In the genomic region with DNA sequence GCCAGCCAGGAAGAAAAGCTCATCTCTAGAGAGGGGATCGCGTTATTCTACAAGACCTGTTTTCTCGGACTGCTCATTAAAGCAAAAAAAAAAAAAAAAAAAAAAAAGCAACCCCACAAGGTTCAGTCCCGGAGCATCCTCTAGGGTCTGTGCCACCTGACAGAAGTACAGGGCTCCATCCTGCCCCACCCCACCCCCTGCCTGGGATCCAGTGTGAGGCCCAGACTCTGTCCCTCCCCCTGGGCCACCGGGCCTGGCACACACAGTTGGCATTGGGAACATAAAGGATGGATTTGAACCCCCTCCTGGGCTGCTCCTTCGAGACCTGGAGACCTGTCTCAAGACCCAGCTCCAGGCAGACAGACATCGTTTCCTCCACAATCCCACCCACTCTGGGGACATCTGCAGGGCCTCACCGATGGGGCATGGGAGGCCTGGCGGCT, we compare ENCODE assay signal across 8 cellular contexts. TPM values are rescaled to one million over a fixed set of nuclear protein-coding genes. Genes with fewer than 3 reads are reported as not detected.
DNase-seq lines count a peak whose midpoint lies in the region; ATAC-seq, FAIRE-seq and TF ChIP-seq lines count a peak whose summit lies in the region.

No MANE protein-coding gene starts in this region.

- no peak overlapping the region for H2BK120ac ChIP-seq in H1 (replicated peaks; ENCODE audit: low read depth, low read length)

- H2BK20ac ChIP-seq in H1 (ENCODE audit: low read length), result no peak overlapping the region

- FAIRE-seq in H1 (lab: Jason Lieb, UNC), result no peak

- no peak overlapping the region for H4K8ac ChIP-seq in H1 (ENCODE audit: extremely low read depth, insufficient read depth, low read length)

- H3K4me3 ChIP-seq in Peyer's patch, result peak overlapping the region; percentile 73 to 92 (median 84)
- H3K4me3 ChIP-seq in H1 (ENCODE audit: extremely low read depth in 1 of 4, insufficient read depth in 2 of 4, low read depth in 3 of 4, low read length in 4 of 4), result peak overlapping the region; percentile 62 to 78 (median 74)
- peak overlapping the region; percentile 94 for H3K4me3 ChIP-seq in neural progenitor cell

- H3K9me3 Mint-ChIP-seq in neural progenitor cell, result no peaks in the 10 kb centered on the region

- no peak overlapping the region for H4K5ac ChIP-seq in H1 (ENCODE audit: insufficient read length, low read depth, low read length)

- H2AFZ ChIP-seq in H1 (ENCODE audit: low read length) (no peak overlapping the region), neural progenitor cell (replicated peaks) (peak overlapping the region; percentile 93)

- H3K27me3 Mint-ChIP-seq in neural progenitor cell (ENCODE audit: insufficient read depth, low read depth), result peaks cover 9% of the 10 kb centered on the region

- peaks cover 24% of the 10 kb centered on the region for H3K4me1 Mint-ChIP-seq in neural progenitor cell

- 75% methylated on average over 5 of the region's 9 CpGs; no CpG with 5 or more reads in 1 of the 2 experiments for WGBS in H1 (ENCODE audit: extremely low coverage in 1 of 2, insufficient coverage in 1 of 2, insufficient read length in 1 of 2, insufficient replicate concordance in 2 of 2, low coverage in 1 of 2, low lambda C conversion rate in 2 of 2, missing lambda C conversion rate in 1 of 2), 2 experiments

- H4K20me1 ChIP-seq in H1 (replicated peaks in 1 of 2; ENCODE audit: control insufficient read depth in 1 of 2, insufficient read depth in 2 of 2, low read length in 2 of 2) (peaks cover 0 to 3% of the 10 kb centered on the region in 2 experiments), neural progenitor cell (ENCODE audit: low read depth) (no peaks in the 10 kb centered on the region)

- no peak overlapping the region for H3K4ac ChIP-seq in H1 (replicated peaks; ENCODE audit: insufficient read length, low read depth, low read length)

- H3K4me1 ChIP-seq in Peyer's patch (peaks cover 0 to 26% (median 24%) of the 10 kb centered on the region in 4 donors), H1 (replicated peaks in 1 of 4; ENCODE audit: control insufficient read depth in 3 of 4, insufficient read depth in 4 of 4, low read length in 3 of 4) (peaks cover 0 to 8% (median 5%) of the 10 kb centered on the region in 4 experiments; a peak in 5 of 7 replicates), neural progenitor cell (peaks cover 5% of the 10 kb centered on the region)

- no peak for TF ChIP-seq EP300 in H1 (IDR thresholded peaks at IDR 0.05; ENCODE audit: borderline replicate concordance in 1 of 2, low read depth in 2 of 2, low read length in 2 of 2)

- no peaks in the 10 kb centered on the region for H3K79me1 ChIP-seq in H1 (ENCODE audit: low read depth, low read length)

- H2BK15ac ChIP-seq in H1 (ENCODE audit: low read length), result no peak overlapping the region

- peak overlapping the region; percentile 32; the same call in 1 of the 2 replicates for H3K18ac ChIP-seq in H1 (ENCODE audit: extremely low read depth, low read length)

- H3F3A ChIP-seq in neural progenitor cell (ENCODE audit: low read depth), result peaks cover 19% of the 10 kb centered on the region

- H3K23ac ChIP-seq in H1 (ENCODE audit: insufficient read length), result no peak overlapping the region

- 0 out of 2 replicates have a peak overlapping the region, but pooled peaks have one; percentile 35 for H2BK5ac ChIP-seq in H1 (ENCODE audit: low read depth, low read length)

- no peak for TF ChIP-seq RAD21 in H1 (IDR thresholded peaks at IDR 0.05 in 1 of 2, conservative IDR thresholded peaks at IDR 0.05 in 1 of 2; ENCODE audit: low read depth in 2 of 2, low read length in 2 of 2)

- peak overlapping the region; percentile 77 to 85 for H3K4me2 ChIP-seq in H1 (ENCODE audit: insufficient read depth in 1 of 2, low read depth in 2 of 2, low read length in 2 of 2)
- peak overlapping the region; percentile 99 for H3K4me2 ChIP-seq in neural progenitor cell

- no peak overlapping the region for H4K91ac ChIP-seq in H1 (replicated peaks; ENCODE audit: insufficient read length, low read length)

- TF ChIP-seq CTCF in Peyer's patch (IDR thresholded peaks at IDR 0.05) (no peak), H1 (IDR thresholded peaks at IDR 0.05; ENCODE audit: control extremely low read depth in 1 of 3, insufficient read depth in 1 of 3, low read depth in 1 of 3, low read length in 3 of 3) (no peak), neural progenitor cell (IDR thresholded peaks at IDR 0.05) (no peak)

- peaks cover 7% of the 10 kb centered on the region for H3K36me3 Mint-ChIP-seq in neural progenitor cell

- 0 out of 2 replicates have a peak overlapping the region, but pooled peaks have one; percentile 70 for H2AK5ac ChIP-seq in H1 (ENCODE audit: low read depth, low read length)

- no peak overlapping the region for H2BK12ac ChIP-seq in H1 (ENCODE audit: low read depth, low read length)

- peak in 1 of 3 donors; percentile 67 for DNase-seq in Peyer's patch
- no peak for DNase-seq in H1 (ENCODE audit: low read depth in 1 of 2, low spot score in 2 of 2)
- DNase-seq in neural progenitor cell (ENCODE audit: low spot score), result no peak
- no peak for DNase-seq in SHP77 treated with DMSO at 0.1 percent for 48 hours (lab: John Stamatoyannopoulos, UW)
- DNase-seq in dedifferentiated amniotic fluid mesenchymal stem cell (ENCODE audit: extremely low spot score), result no peak
- no peak for DNase-seq in cortex of kidney (lab: John Stamatoyannopoulos, UW)

- H3K27me3 ChIP-seq in Peyer's patch, result no peaks in the 10 kb centered on the region
- H3K27me3 ChIP-seq in H1 (replicated peaks in 1 of 4; ENCODE audit: control insufficient read depth in 3 of 4, extremely low read depth in 1 of 4, insufficient read depth in 3 of 4, low read length in 3 of 4), result no peaks in the 10 kb centered on the region
- H3K27me3 ChIP-seq in neural progenitor cell, result no peaks in the 10 kb centered on the region

- no peak overlapping the region for H3K56ac ChIP-seq in H1 (replicated peaks; ENCODE audit: insufficient read length, low read depth, low read length)

- H3K36me3 ChIP-seq in Peyer's patch (no peaks in the 10 kb centered on the region), H1 (ENCODE audit: control insufficient read depth in 2 of 4, insufficient read depth in 4 of 4, low read length in 3 of 4) (peaks cover 0 to 2% (median 0%) of the 10 kb centered on the region in 4 experiments; a peak in 2 of 8 replicates), neural progenitor cell (no peaks in the 10 kb centered on the region)

- peak overlapping the region; percentile 70 to 98 (median 94) for H3K27ac ChIP-seq in Peyer's patch
- no peak overlapping the region for H3K27ac ChIP-seq in H1 (ENCODE audit: low read depth, low read length)
- H3K27ac ChIP-seq in neural progenitor cell, result no peak overlapping the region

- H3K27ac Mint-ChIP-seq in neural progenitor cell, result no peak overlapping the region

- no peak for TF ChIP-seq POLR2A in Peyer's patch (IDR thresholded peaks at IDR 0.05)
- TF ChIP-seq POLR2A in H1 (IDR thresholded peaks at IDR 0.05; ENCODE audit: control extremely low read depth in 1 of 2, low read depth in 2 of 2, low read length in 2 of 2), result no peak

- H3K4me3 Mint-ChIP-seq in neural progenitor cell, result peak overlapping the region; percentile 90

- no peak overlapping the region for H3K9ac ChIP-seq in H1 (replicated peaks in 1 of 4; ENCODE audit: extremely low read depth in 1 of 4, low read depth in 3 of 4, low read length in 3 of 4)
- H3K9ac ChIP-seq in neural progenitor cell, result no peak overlapping the region

- peaks cover 3% of the 10 kb centered on the region; the same call in 1 of the 2 replicates for H3K23me2 ChIP-seq in H1 (ENCODE audit: low read depth, low read length)

- no peaks in the 10 kb centered on the region for H3K9me3 ChIP-seq in Peyer's patch
- H3K9me3 ChIP-seq in H1 (ENCODE audit: insufficient read depth in 2 of 2, low read depth in 1 of 2, low read length in 1 of 2), result no peaks in the 10 kb centered on the region
- no peaks in the 10 kb centered on the region for H3K9me3 ChIP-seq in neural progenitor cell (ENCODE audit: low read depth)

- POLR2A ChIA-PET in H1 (lab: Charles Lee; ENCODE audit: partially characterized antibody), result interaction anchor here (2.3 to 3.6 kb wide), 2 partner anchors 8 to 10 kb away, joined by 8 to 16 read pairs; no protein-coding TSS in a partner anchor

- CTCF ChIA-PET in H1 (lab: Charles Lee; ENCODE audit: partially characterized antibody), result interaction anchor here (0.8 to 0.9 kb wide), 2 partner anchors 20 to 154 kb away, joined by 3 read pairs; no protein-coding TSS in a partner anchor

- no peak overlapping the region for H3K14ac ChIP-seq in H1 (ENCODE audit: insufficient read length)

- H3K79me2 ChIP-seq in H1 (ENCODE audit: control insufficient read depth in 1 of 2, insufficient read depth in 2 of 2, low read length in 2 of 2) (no peaks in the 10 kb centered on the region), neural progenitor cell (ENCODE audit: low read depth) (peaks cover 8% of the 10 kb centered on the region)

- ATAC-seq in GM21723 (IDR thresholded peaks at IDR 0.05; ENCODE audit: unreplicated experiment) (peak; percentile 13), GM19351 (IDR thresholded peaks at IDR 0.05; ENCODE audit: unreplicated experiment) (no peak)

RNA-seq across cellular contexts. Expression of gene ORAI2, which starts 0.7 kb away (rescaled TPM):
- total RNA-seq in Peyer's patch (10 to 100 TPM in 1 of 4 donors, 1 to 10 TPM in 3; 2.1 to 39.6 (median 4.2) TPM), neural progenitor cell (ENCODE audit: low replicate concordance) (15.7 and 21.9 TPM in 2 replicates)
- 20.7 and 22.9 TPM in 2 replicates for total RNA-seq in H1 (2021; fragmentation: NEBNext Ultra II Directional; extraction: Animal tissue kit (Norgen Biotek cat#: 25700))
- 35.2 and 49.8 TPM in 2 replicates for polyA plus RNA-seq in H1 (2011; rRNA removed)
- polyA plus RNA-seq in H1 (2011; cell fraction: cytosol; rRNA removed), result 30.9 TPM
- polyA plus RNA-seq in H1 (2011; cell fraction: nucleus; rRNA removed), result 22.4 TPM
- polyA plus RNA-seq in H1 (2012, experiment 1 of 2), result 14.2 to 25.3 TPM (median 22.8 TPM) in 4 replicates
- 15.5 TPM for polyA plus RNA-seq in H1 (2012, experiment 2 of 2)
- 17.4 TPM for polyA plus RNA-seq in H1 (2013, experiment 1 of 2)
- 16.4 TPM for polyA plus RNA-seq in H1 (2013, experiment 2 of 2)
- 18.7 and 27.7 TPM in 2 replicates for polyA minus RNA-seq in H1 (2011; rRNA and poly(A)+ RNA removed)
- polyA minus RNA-seq in H1 (2011; cell fraction: cytosol; rRNA and poly(A)+ RNA removed), result 24.6 TPM
- 17.7 TPM for polyA minus RNA-seq in H1 (2011; cell fraction: nucleus; rRNA and poly(A)+ RNA removed)

RNA-seq across cellular contexts. Expression of gene ALKBH4, which starts 30.6 kb away (rescaled TPM):
- total RNA-seq in Peyer's patch (10 to 100 TPM; 10.7 to 40.5 (median 18.7) TPM), neural progenitor cell (ENCODE audit: low replicate concordance) (6.5 and 50.7 TPM in 2 replicates)
- total RNA-seq in H1 (2021; fragmentation: NEBNext Ultra II Directional; extraction: Animal tissue kit (Norgen Biotek cat#: 25700)), result 16.6 and 17.7 TPM in 2 replicates
- 10.2 and 14.2 TPM in 2 replicates for polyA plus RNA-seq in H1 (2011; rRNA removed)
- polyA plus RNA-seq in H1 (2011; cell fraction: cytosol; rRNA removed), result 14.9 TPM
- polyA plus RNA-seq in H1 (2011; cell fraction: nucleus; rRNA removed), result 7.7 TPM
- 10.7 to 14.9 TPM (median 12.4 TPM) in 4 replicates for polyA plus RNA-seq in H1 (2012, experiment 1 of 2)
- 13.3 TPM for polyA plus RNA-seq in H1 (2012, experiment 2 of 2)
- 12.5 TPM for polyA plus RNA-seq in H1 (2013, experiment 1 of 2)
- 12.3 TPM for polyA plus RNA-seq in H1 (2013, experiment 2 of 2)
- polyA minus RNA-seq in H1 (2011; rRNA and poly(A)+ RNA removed), result 1.9 and 3.4 TPM in 2 replicates
- polyA minus RNA-seq in H1 (2011; cell fraction: cytosol; rRNA and poly(A)+ RNA removed), result 6.5 TPM
- 7.7 TPM for polyA minus RNA-seq in H1 (2011; cell fraction: nucleus; rRNA and poly(A)+ RNA removed)

RNA-seq across cellular contexts. Expression of gene LRWD1, which starts 30.7 kb away (rescaled TPM):
- total RNA-seq in Peyer's patch, result 10 to 100 TPM; 22.6 to 79.2 (median 23.8) TPM
- total RNA-seq in H1 (2021; fragmentation: NEBNext Ultra II Directional; extraction: Animal tissue kit (Norgen Biotek cat#: 25700)), result 26.8 and 28.5 TPM in 2 replicates
- 23.4 and 33.7 TPM in 2 replicates for polyA plus RNA-seq in H1 (2011; rRNA removed)
- polyA plus RNA-seq in H1 (2011; cell fraction: cytosol; rRNA removed), result 32.4 TPM
- 53.1 TPM for polyA plus RNA-seq in H1 (2011; cell fraction: nucleus; rRNA removed)
- 12.8 to 28.5 TPM (median 23.6 TPM) in 4 replicates for polyA plus RNA-seq in H1 (2012, experiment 1 of 2)
- polyA plus RNA-seq in H1 (2012, experiment 2 of 2), result 24.2 TPM
- 11.8 TPM for polyA plus RNA-seq in H1 (2013, experiment 1 of 2)
- polyA plus RNA-seq in H1 (2013, experiment 2 of 2), result 10.4 TPM
- polyA minus RNA-seq in H1 (2011; rRNA and poly(A)+ RNA removed), result 13.8 and 20.8 TPM in 2 replicates
- 17.4 TPM for polyA minus RNA-seq in H1 (2011; cell fraction: cytosol; rRNA and poly(A)+ RNA removed)
- polyA minus RNA-seq in H1 (2011; cell fraction: nucleus; rRNA and poly(A)+ RNA removed), result 20.7 TPM
- total RNA-seq in neural progenitor cell (ENCODE audit: low replicate concordance), result 16.9 and 31.8 TPM in 2 replicates

RNA-seq across cellular contexts. Expression of gene PRKRIP1, which starts 37.9 kb away (rescaled TPM):
- total RNA-seq in Peyer's patch (10 to 100 TPM; 20.7 to 63.5 (median 38.2) TPM), neural progenitor cell (ENCODE audit: low replicate concordance) (29.1 and 44.5 TPM in 2 replicates)
- 22.0 and 25.0 TPM in 2 replicates for total RNA-seq in H1 (2021; fragmentation: NEBNext Ultra II Directional; extraction: Animal tissue kit (Norgen Biotek cat#: 25700))
- 11.1 and 16.8 TPM in 2 replicates for polyA plus RNA-seq in H1 (2011; rRNA removed)
- polyA plus RNA-seq in H1 (2011; cell fraction: cytosol; rRNA removed), result 26.1 TPM
- polyA plus RNA-seq in H1 (2011; cell fraction: nucleus; rRNA removed), result 32.9 TPM
- polyA plus RNA-seq in H1 (2012, experiment 1 of 2), result 22.7 to 26.5 TPM (median 25.2 TPM) in 4 replicates
- polyA plus RNA-seq in H1 (2012, experiment 2 of 2), result 11.2 TPM
- polyA plus RNA-seq in H1 (2013, experiment 1 of 2), result 20.9 TPM
- 19.3 TPM for polyA plus RNA-seq in H1 (2013, experiment 2 of 2)
- 4.1 and 5.3 TPM in 2 replicates for polyA minus RNA-seq in H1 (2011; rRNA and poly(A)+ RNA removed)
- polyA minus RNA-seq in H1 (2011; cell fraction: cytosol; rRNA and poly(A)+ RNA removed), result 14.2 TPM
- 13.0 TPM for polyA minus RNA-seq in H1 (2011; cell fraction: nucleus; rRNA and poly(A)+ RNA removed)

RNA-seq across cellular contexts. Expression of gene POLR2J, which starts 44.7 kb away (rescaled TPM):
- total RNA-seq in Peyer's patch (10 to 100 TPM; 13.2 to 27.9 (median 22.5) TPM), neural progenitor cell (ENCODE audit: low replicate concordance) (11.4 and 26.2 TPM in 2 replicates)
- total RNA-seq in H1 (2021; fragmentation: NEBNext Ultra II Directional; extraction: Animal tissue kit (Norgen Biotek cat#: 25700)), result 54.1 TPM in 2 replicates
- 109 and 113 TPM in 2 replicates for polyA plus RNA-seq in H1 (2011; rRNA removed)
- 122 TPM for polyA plus RNA-seq in H1 (2011; cell fraction: cytosol; rRNA removed)
- polyA plus RNA-seq in H1 (2011; cell fraction: nucleus; rRNA removed), result 86.3 TPM
- polyA plus RNA-seq in H1 (2012, experiment 1 of 2), result 67.0 to 98.0 TPM (median 84.3 TPM) in 4 replicates
- polyA plus RNA-seq in H1 (2012, experiment 2 of 2), result 76.1 TPM
- polyA plus RNA-seq in H1 (2013, experiment 1 of 2), result 137 TPM
- 144 TPM for polyA plus RNA-seq in H1 (2013, experiment 2 of 2)
- 25.6 and 27.0 TPM in 2 replicates for polyA minus RNA-seq in H1 (2011; rRNA and poly(A)+ RNA removed)
- polyA minus RNA-seq in H1 (2011; cell fraction: cytosol; rRNA and poly(A)+ RNA removed), result 18.2 TPM
- 109 TPM for polyA minus RNA-seq in H1 (2011; cell fraction: nucleus; rRNA and poly(A)+ RNA removed)

Comparison
In these comparisons a context has a peak if more than half of its experiments do, and no peak if none do; other contexts are left out.
1. H3K27ac ChIP-seq: peak in Peyer's patch (4 of 4); none in H1 (single experiment) and neural progenitor cell (single experiment).
2. Peak in every context shown above with its lines, with median percentiles within 50 percentile points of each other: H3K4me3 ChIP-seq.